ENCODE assay signal across 33 cellular contexts in the genomic region with DNA sequence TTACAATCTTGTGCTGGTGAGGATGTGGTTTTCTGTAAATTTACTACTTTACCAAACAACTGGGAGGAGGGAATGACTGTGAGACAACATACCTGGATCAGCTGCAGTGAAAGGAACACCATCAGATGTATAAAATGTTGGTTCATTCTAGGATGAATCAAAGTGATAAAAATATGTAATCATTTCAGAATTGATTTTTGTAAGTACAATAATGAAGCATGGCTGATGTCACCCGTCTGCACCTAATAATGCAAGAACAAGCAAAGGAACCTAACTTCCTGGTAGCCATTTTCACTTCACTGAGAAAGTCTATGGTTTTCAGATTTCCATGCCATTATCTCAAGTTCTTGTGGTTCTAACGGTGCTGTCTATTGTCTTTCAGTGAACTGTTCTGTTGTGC. TPM values are rescaled to one million over a fixed set of nuclear protein-coding genes. Genes with fewer than 3 reads are reported as not detected.
DNase-seq lines count a peak whose midpoint lies in the region; ATAC-seq and TF ChIP-seq lines count a peak whose summit lies in the region.
"Had no signal": no experiment of that assay in that cellular context is flagged by ENCODE, and none has a peak within 500 bp of the region (broad histone marks: within the 10 kb centered on the region; RNA-seq: fewer than 3 reads in every experiment).

No MANE protein-coding gene starts in this region.

- no peaks in the 10 kb centered on the region for H3K27me3 ChIP-seq in CD8-positive, alpha-beta T cell (ENCODE audit: insufficient read depth, low read length)
- H3K27me3 ChIP-seq in OCI-LY3 (ENCODE audit: low read depth, low read length): no peaks in the 10 kb centered on the region
- H3K27me3 ChIP-seq: esophagus muscularis mucosa, left lung, neural progenitor cell, SJSA1, stomach had no signal

- no peaks in the 10 kb centered on the region for H3K27me3 Mint-ChIP-seq in activated CD8-positive, alpha-beta memory T cell treated with anti-CD3 and anti-CD28 coated beads, Interleukin-2, amount 10 ng/mL, durations not matched to agents 7 days and 5 days
- H3K27me3 Mint-ChIP-seq in CD8-positive, alpha-beta T cell (ENCODE audit: low read depth): no peaks in the 10 kb centered on the region
- H3K27me3 Mint-ChIP-seq in activated naive CD8-positive, alpha-beta T cell treated with anti-CD3 and anti-CD28 coated beads for 36 hours: no peaks in the 10 kb centered on the region
- H3K27me3 Mint-ChIP-seq: central memory CD8-positive, alpha-beta T cell; dendritic cell treated with granulocyte-macrophage colony-stimulating factor and Interleukin-4, amounts not matched to agents 40 ng/mL and 50 ng/mL, for 4 days; IgD-negative memory B cell; memory B cell; T-cell had no signal

- peaks cover 14% of the 10 kb centered on the region for H3K4me1 Mint-ChIP-seq in activated CD8-positive, alpha-beta memory T cell treated with anti-CD3 and anti-CD28 coated beads, Interleukin-2, amount 10 ng/mL, durations not matched to agents 7 days and 5 days
- H3K4me1 Mint-ChIP-seq in CD8-positive, alpha-beta T cell (ENCODE audit: low read depth): peaks cover 17% of the 10 kb centered on the region
- H3K4me1 Mint-ChIP-seq in activated naive CD8-positive, alpha-beta T cell treated with anti-CD3 and anti-CD28 coated beads for 36 hours: peaks cover 12% of the 10 kb centered on the region
- H3K4me1 Mint-ChIP-seq: CD14-positive monocyte; central memory CD8-positive, alpha-beta T cell; GM23338; neural progenitor cell; WTC11 had no signal

- no peaks in the 10 kb centered on the region for H3K79me2 ChIP-seq in OCI-LY3 (ENCODE audit: low read length)

- H3K9me3 Mint-ChIP-seq in activated CD8-positive, alpha-beta memory T cell treated with anti-CD3 and anti-CD28 coated beads, Interleukin-2, amount 10 ng/mL, durations not matched to agents 7 days and 5 days (ENCODE audit: low read depth): no peaks in the 10 kb centered on the region
- H3K9me3 Mint-ChIP-seq in CD8-positive, alpha-beta T cell: no peaks in the 10 kb centered on the region
- H3K9me3 Mint-ChIP-seq in activated naive CD8-positive, alpha-beta T cell treated with anti-CD3 and anti-CD28 coated beads for 36 hours: no peaks in the 10 kb centered on the region
- H3K9me3 Mint-ChIP-seq: CD14-positive monocyte; central memory CD8-positive, alpha-beta T cell; dendritic cell treated with granulocyte-macrophage colony-stimulating factor and Interleukin-4, amounts not matched to agents 40 ng/mL and 50 ng/mL, for 4 days; GM23338; HFFc6; IgD-negative memory B cell; memory B cell; neural progenitor cell; T-cell; WTC11 had no signal

- H3K36me3 ChIP-seq in CD8-positive, alpha-beta T cell (ENCODE audit: insufficient read depth, low read length): peaks cover 29% of the 10 kb centered on the region
- H3K36me3 ChIP-seq in OCI-LY3 (replicated peaks; ENCODE audit: low read depth, low read length): peaks cover 39% of the 10 kb centered on the region

- intact Hi-C loops in CD8-positive, alpha-beta T cell (cut with DNase I, micrococcal nuclease): no loop called here

- DNase-seq in activated CD8-positive, alpha-beta memory T cell treated with anti-CD3 and anti-CD28 coated beads, Interleukin-2, amount 10 ng/mL, durations not matched to agents 7 days and 5 days: no peak
- no peak for DNase-seq in activated CD8-positive, alpha-beta memory T cell treated with anti-CD3 and anti-CD28 coated beads, Interleukin-2, amount 50 U/mL, for 48 hours
- DNase-seq in CD8-positive, alpha-beta T cell: no peak
- DNase-seq in activated naive CD8-positive, alpha-beta T cell treated with anti-CD3 and anti-CD28 coated beads for 36 hours: no peak
- DNase-seq in hypothalamus (lab: John Stamatoyannopoulos, UW) (no peak), SKM-1 (lab: John Stamatoyannopoulos, UW; ENCODE audit: unreplicated experiment) (no peak)
- DNase-seq: activated T-cell treated with anti-CD3 and anti-CD28 coated beads, Interleukin-2, amount 50 U/mL, for 1 hour; DMS79 treated with DMSO at 0.1 percent for 48 hours; foreskin fibroblast; GDM1; HFFc6; islet precursor cell; left lung; NCI-H1092; NCI-H1694; NCI-H446 treated with DMSO at 0.1 percent for 48 hours; NCI-H82; RPMI8226; small intestine; stomach; T-cell had no signal

- POLR2A ChIA-PET in CD8-positive, alpha-beta T cell (lab: Charles Lee): interaction anchor here (1.0 to 1.2 kb wide), 2 partner anchors 19 to 50 kb away, joined by 3 to 8 read pairs; partner anchors contain the start of genes C5orf34 and TMEM267

- peaks cover 55% of the 10 kb centered on the region for H3K36me3 Mint-ChIP-seq in activated CD8-positive, alpha-beta memory T cell treated with anti-CD3 and anti-CD28 coated beads, Interleukin-2, amount 10 ng/mL, durations not matched to agents 7 days and 5 days
- H3K36me3 Mint-ChIP-seq in CD8-positive, alpha-beta T cell: peaks cover 83% of the 10 kb centered on the region
- H3K36me3 Mint-ChIP-seq in activated naive CD8-positive, alpha-beta T cell treated with anti-CD3 and anti-CD28 coated beads for 36 hours: peaks cover 22% of the 10 kb centered on the region

- no peaks in the 10 kb centered on the region for H3K9me3 ChIP-seq in CD8-positive, alpha-beta T cell (ENCODE audit: low read length)
- no peaks in the 10 kb centered on the region for H3K9me3 ChIP-seq in OCI-LY3 (ENCODE audit: insufficient read depth, low read length)
- H3K9me3 ChIP-seq: esophagus muscularis mucosa, left lung, SJSA1, stomach had no signal

- H4K20me1 ChIP-seq in OCI-LY3 (ENCODE audit: insufficient read depth, low read length): no peaks in the 10 kb centered on the region

- H3K4me1 ChIP-seq in CD8-positive, alpha-beta T cell (ENCODE audit: insufficient read depth, low read length): no peaks in the 10 kb centered on the region
- peaks cover 37% of the 10 kb centered on the region for H3K4me1 ChIP-seq in OCI-LY3 (ENCODE audit: low read length)
- H3K4me1 ChIP-seq: esophagus muscularis mucosa, left lung, neural progenitor cell, SJSA1 had no signal

- H3K27ac Mint-ChIP-seq in activated CD8-positive, alpha-beta memory T cell treated with anti-CD3 and anti-CD28 coated beads, Interleukin-2, amount 10 ng/mL, durations not matched to agents 7 days and 5 days: peak overlapping the region; percentile 16
- peak overlapping the region; percentile 29 for H3K27ac Mint-ChIP-seq in CD8-positive, alpha-beta T cell
- H3K27ac Mint-ChIP-seq in activated naive CD8-positive, alpha-beta T cell treated with anti-CD3 and anti-CD28 coated beads for 36 hours: peak overlapping the region; percentile 16
- H3K27ac Mint-ChIP-seq: dendritic cell treated with granulocyte-macrophage colony-stimulating factor and Interleukin-4, amounts not matched to agents 40 ng/mL and 50 ng/mL, for 4 days; GM23338; HFFc6; IgD-negative memory B cell; memory B cell; neural progenitor cell; WTC11 had no signal

- no peak overlapping the region for H3K4me2 ChIP-seq in OCI-LY3 (ENCODE audit: low read length)
- H3K4me2 ChIP-seq: GM23338, neural progenitor cell had no signal

- peak; percentile 47 for ATAC-seq in activated CD8-positive, alpha-beta memory T cell treated with anti-CD3 and anti-CD28 coated beads, Interleukin-2, amount 10 ng/mL, durations not matched to agents 7 days and 5 days
- no peak for ATAC-seq in CD8-positive, alpha-beta T cell
- ATAC-seq in SK-N-SH treated with all-trans-retinoic acid at 6 μM for 48 hours: no peak
- ATAC-seq: GM23338, left lung, T-cell, WTC11 had no signal

- no peak overlapping the region for H3K9ac ChIP-seq in OCI-LY3 (ENCODE audit: low read length)
- H3K9ac ChIP-seq: neural progenitor cell had no signal

- CTCF ChIA-PET in activated CD8-positive, alpha-beta memory T cell treated with anti-CD3 and anti-CD28 coated beads, Interleukin-2, amount 10 ng/mL, durations not matched to agents 7 days and 5 days (lab: Charles Lee): no interaction called here
- CTCF ChIA-PET in CD8-positive, alpha-beta T cell (lab: Charles Lee): interaction anchor here (1.5 kb wide), 1 partner anchor 10 kb away, joined by 4 read pairs; no protein-coding TSS in a partner anchor

- H3K4me3 Mint-ChIP-seq in activated CD8-positive, alpha-beta memory T cell treated with anti-CD3 and anti-CD28 coated beads, Interleukin-2, amount 10 ng/mL, durations not matched to agents 7 days and 5 days: no peak overlapping the region
- H3K4me3 Mint-ChIP-seq in CD8-positive, alpha-beta T cell: no peak overlapping the region
- no peak overlapping the region for H3K4me3 Mint-ChIP-seq in activated naive CD8-positive, alpha-beta T cell treated with anti-CD3 and anti-CD28 coated beads for 36 hours
- H3K4me3 Mint-ChIP-seq: CD14-positive monocyte; central memory CD8-positive, alpha-beta T cell; dendritic cell treated with granulocyte-macrophage colony-stimulating factor and Interleukin-4, amounts not matched to agents 40 ng/mL and 50 ng/mL, for 4 days; GM23338; HFFc6; IgD-negative memory B cell; memory B cell; neural progenitor cell; T-cell; WTC11 had no signal

- no peak for TF ChIP-seq CTCF in CD8-positive, alpha-beta T cell (IDR thresholded peaks at IDR 0.05)
- TF ChIP-seq CTCF in OCI-LY3 (IDR thresholded peaks at IDR 0.05; ENCODE audit: low read depth, low read length): no peak

- no peak overlapping the region for H2AFZ ChIP-seq in OCI-LY3 (ENCODE audit: low read depth, low read length)
- H2AFZ ChIP-seq: GM23338, neural progenitor cell had no signal

- no peak overlapping the region for H3K27ac ChIP-seq in CD8-positive, alpha-beta T cell (ENCODE audit: low read depth, low read length)
- peak overlapping the region; percentile 46 for H3K27ac ChIP-seq in OCI-LY3 (ENCODE audit: low read length)
- H3K27ac ChIP-seq: esophagus muscularis mucosa, left lung, neural progenitor cell, SJSA1, stomach had no signal

- H3K4me3 ChIP-seq in CD8-positive, alpha-beta T cell (ENCODE audit: low read depth, low read length): no peak overlapping the region
- H3K4me3 ChIP-seq in OCI-LY3 (ENCODE audit: low read length): no peak overlapping the region
- H3K4me3 ChIP-seq: esophagus muscularis mucosa, GM23338, left lung, neural progenitor cell, SJSA1, stomach had no signal

TF ChIP-seq in SK-N-SH treated with all-trans-retinoic acid at 6 μM for 48 hours, 23 proteins besides CTCF, POLR2A, EP300 and RAD21 (continues in another document):
- no peak for TF ChIP-seq ZFP3 (CRISPR knock-in tag; IDR thresholded peaks at IDR 0.05)

RNA-seq across cellular contexts. Expression of gene C5orf34, which starts 18.7 kb away (rescaled TPM):
- total RNA-seq in activated CD8-positive, alpha-beta memory T cell treated with anti-CD3 and anti-CD28 coated beads, Interleukin-2, amount 10 ng/mL, durations not matched to agents 7 days and 5 days: 1 to 10 TPM; 7.0 to 9.8 TPM
- under 1 TPM; 0.61 to 0.95 TPM for total RNA-seq in CD8-positive, alpha-beta T cell
- 10 to 100 TPM in 1 of 2 experiments, 1 to 10 TPM in 1; 8.9 to 10.1 TPM for total RNA-seq in activated naive CD8-positive, alpha-beta T cell treated with anti-CD3 and anti-CD28 coated beads for 36 hours

RNA-seq across cellular contexts. Expression of gene PAIP1, which starts 23.2 kb away (rescaled TPM):
- total RNA-seq in activated CD8-positive, alpha-beta memory T cell treated with anti-CD3 and anti-CD28 coated beads, Interleukin-2, amount 10 ng/mL, durations not matched to agents 7 days and 5 days: 10 to 100 TPM; 34.0 to 42.9 TPM
- total RNA-seq in CD8-positive, alpha-beta T cell: 10 to 100 TPM; 40.3 to 45.7 TPM
- total RNA-seq in activated naive CD8-positive, alpha-beta T cell treated with anti-CD3 and anti-CD28 coated beads for 36 hours: 10 to 100 TPM; 50.1 to 51.0 TPM

RNA-seq across cellular contexts. Expression of gene TMEM267, which starts 50.0 kb away (rescaled TPM):
- total RNA-seq in activated CD8-positive, alpha-beta memory T cell treated with anti-CD3 and anti-CD28 coated beads, Interleukin-2, amount 10 ng/mL, durations not matched to agents 7 days and 5 days: 10 to 100 TPM; 13.9 to 21.9 TPM
- total RNA-seq in CD8-positive, alpha-beta T cell: 1 to 10 TPM; 8.1 to 9.3 TPM
- total RNA-seq in activated naive CD8-positive, alpha-beta T cell treated with anti-CD3 and anti-CD28 coated beads for 36 hours: 10 to 100 TPM; 20.4 to 24.1 TPM

Comparison
In these comparisons a context has a peak if more than half of its experiments do, and no peak if none do; other contexts are left out.
1. RNA of gene C5orf34, which starts 18.7 kb away (total RNA-seq): 8.9 to 10.1 TPM in activated naive CD8-positive, alpha-beta T cell treated with anti-CD3 and anti-CD28 coated beads for 36 hours and 7.0 to 9.8 TPM in activated CD8-positive, alpha-beta memory T cell treated with anti-CD3 and anti-CD28 coated beads, Interleukin-2, amount 10 ng/mL, durations not matched to agents 7 days and 5 days; 0.61 to 0.95 TPM in CD8-positive, alpha-beta T cell; every median in the first group is over 4 times any median in the second.
2. Peak in every context shown above with its lines, with median percentiles within 50 percentile points of each other: H3K27ac Mint-ChIP-seq.